20 cellular contexts compared by ENCODE assay signal in genomic region chr3:78900879-78901278, GRCh38.
DNase-seq lines count a peak whose midpoint lies in the region; ATAC-seq, FAIRE-seq and TF ChIP-seq lines count a peak whose summit lies in the region.
"Had no signal": no experiment of that assay in that cellular context is flagged by ENCODE, and none has a peak within 500 bp of the region (broad histone marks: within the 10 kb centered on the region; RNA-seq: fewer than 3 reads in every experiment).

No MANE protein-coding gene starts in this region.

- FAIRE-seq in HTR-8/SVneo (lab: Jason Lieb, UNC) = peak; percentile 23
- FAIRE-seq: GM12878, GM19239, HepG2 had no signal

- no peak overlapping the region for H3K4me3 Mint-ChIP-seq in nephron progenitor cell
- H3K4me3 Mint-ChIP-seq: CD4-positive, CD25-positive, alpha-beta regulatory T cell had no signal

- ATAC-seq in HG03469 (IDR thresholded peaks at IDR 0.05; ENCODE audit: unreplicated experiment) (no peak), HG02798 (IDR thresholded peaks at IDR 0.05; ENCODE audit: poor library complexity, unreplicated experiment) (no peak)
- ATAC-seq: GM12878, HepG2 had no signal

- peaks cover 2% of the 10 kb centered on the region for H3K27me3 Mint-ChIP-seq in nephron progenitor cell (ENCODE audit: low read depth, poor library complexity)
- H3K27me3 Mint-ChIP-seq: CD4-positive, CD25-positive, alpha-beta regulatory T cell had no signal

- H3K27ac Mint-ChIP-seq in nephron progenitor cell = peak overlapping the region; percentile 67
- H3K27ac Mint-ChIP-seq: CD4-positive, CD25-positive, alpha-beta regulatory T cell had no signal

- no peaks in the 10 kb centered on the region for H3K4me1 ChIP-seq in duodenal mucosa (ENCODE audit: control insufficient read depth in 1 of 2, insufficient read depth in 2 of 2, low read length in 2 of 2)
- H3K4me1 ChIP-seq: Caco-2 had no signal

- no peaks in the 10 kb centered on the region for H3K36me3 Mint-ChIP-seq in nephron progenitor cell (ENCODE audit: low read depth)
- H3K36me3 Mint-ChIP-seq: CD4-positive, CD25-positive, alpha-beta regulatory T cell had no signal

- peaks cover 57% of the 10 kb centered on the region for H3K4me1 Mint-ChIP-seq in nephron progenitor cell
- H3K4me1 Mint-ChIP-seq: CD4-positive, CD25-positive, alpha-beta regulatory T cell had no signal

- no peaks in the 10 kb centered on the region for H3K27me3 ChIP-seq in duodenal mucosa (ENCODE audit: control insufficient read depth in 1 of 2, insufficient read depth in 2 of 2, low read length in 2 of 2)
- H3K27me3 ChIP-seq: BE2C had no signal

- no peaks in the 10 kb centered on the region for H3K9me3 ChIP-seq in duodenal mucosa (ENCODE audit: control insufficient read depth in 1 of 2, low read length in 2 of 2)
- H3K9me3 ChIP-seq: BE2C, Caco-2, HAP-1 had no signal

- DNase-seq in ELR (ENCODE audit: low read depth) (peak; percentile 6), HTR-8/SVneo (ENCODE audit: insufficient read length, low spot score) (no peak), nephron progenitor cell (no peak), globus pallidus (ENCODE audit: low spot score) (no peak)
- no peak for DNase-seq in activated naive CD4-positive, alpha-beta T cell (lab: John Stamatoyannopoulos, UW)
- DNase-seq: ACHN; BE2C; C1 segment of cervical spinal cord; Caco-2; CD4-positive, CD25-positive, alpha-beta regulatory T cell; DMS79 treated with DMSO at 0.1 percent for 48 hours; KG1 had no signal

- peak overlapping the region; percentile 14 for H3K27ac ChIP-seq in duodenal mucosa (ENCODE audit: low read depth, low read length)
- H3K27ac ChIP-seq: GM23248 had no signal

- no peak overlapping the region for H3K9ac ChIP-seq in duodenal mucosa (ENCODE audit: low read depth in 1 of 2, low read length in 2 of 2)
- H3K9ac ChIP-seq: GM23248 had no signal

- no peak for TF ChIP-seq CTCF in nephron progenitor cell (IDR thresholded peaks at IDR 0.05)

- no peaks in the 10 kb centered on the region for H3K36me3 ChIP-seq in duodenal mucosa (ENCODE audit: control insufficient read depth in 1 of 2, insufficient read depth in 2 of 2, low read length in 2 of 2)
- H3K36me3 ChIP-seq: BE2C, HAP-1 had no signal

- H3K9me3 Mint-ChIP-seq in nephron progenitor cell = no peaks in the 10 kb centered on the region

- no peak overlapping the region for H3K4me3 ChIP-seq in duodenal mucosa (ENCODE audit: low read depth in 1 of 2, low read length in 2 of 2)
- H3K4me3 ChIP-seq: GM12878, GM23248, HAP-1 had no signal
